ENCODE assay signal across 22 cellular contexts in the genomic region with DNA sequence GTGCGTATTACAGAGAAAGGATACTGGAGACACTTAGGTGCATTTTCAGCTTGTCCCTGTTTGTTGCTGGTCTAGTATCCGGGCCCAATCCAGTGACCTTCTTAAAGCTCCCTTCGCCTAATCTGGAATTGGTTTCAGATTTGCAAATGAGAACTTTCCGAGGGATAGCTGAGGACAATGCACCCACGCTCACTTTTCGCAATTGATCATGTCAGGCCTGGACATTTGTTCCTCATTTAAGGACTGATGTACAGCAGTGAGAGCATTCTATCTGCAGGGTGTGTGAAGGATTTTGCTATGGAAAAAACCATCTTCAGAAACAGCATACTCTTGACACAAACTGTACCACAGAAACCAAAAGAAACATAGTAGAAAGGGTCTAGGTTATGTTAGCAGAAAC.
DNase-seq lines count a peak whose midpoint lies in the region; FAIRE-seq and TF ChIP-seq lines count a peak whose summit lies in the region.
"Had no signal": no experiment of that assay in that cellular context is flagged by ENCODE, and none has a peak within 500 bp of the region (broad histone marks: within the 10 kb centered on the region; RNA-seq: fewer than 3 reads in every experiment).

No MANE protein-coding gene starts in this region.

- no peak for TF ChIP-seq EP300 in H1 (IDR thresholded peaks at IDR 0.05; ENCODE audit: borderline replicate concordance in 1 of 2, low read depth in 2 of 2, low read length in 2 of 2)

- H2AK5ac ChIP-seq in H1 (ENCODE audit: low read depth, low read length): no peak overlapping the region

- H3K4ac ChIP-seq in H1 (replicated peaks; ENCODE audit: insufficient read length, low read depth, low read length): no peak overlapping the region

- no peak overlapping the region for H2BK15ac ChIP-seq in H1 (ENCODE audit: low read length)

- peaks cover under 1% of the 10 kb centered on the region for H3K4me1 Mint-ChIP-seq in nephron progenitor cell
- no peaks in the 10 kb centered on the region for H3K4me1 Mint-ChIP-seq in activated T-helper 1 cell treated with anti-CD3 and anti-CD28 coated beads, Interleukin-12 subunit alpha, Interleukin-12 subunit beta, Interleukin-2, Interleukin-4 antibody, amounts not matched to agents 30 ng/mL and 10 ng/mL and 1 ng/mL, durations not matched to agents 14 hours and 24 hours and 36 hours (ENCODE audit: low read depth)
- H3K4me1 Mint-ChIP-seq: IgD-negative memory B cell had no signal

- no peaks in the 10 kb centered on the region for H3K9me3 ChIP-seq in H1 (ENCODE audit: insufficient read depth in 2 of 2, low read depth in 1 of 2, low read length in 1 of 2)
- no peaks in the 10 kb centered on the region for H3K9me3 ChIP-seq in vagina
- H3K9me3 ChIP-seq: SJCRH30 had no signal

- H4K20me1 ChIP-seq in H1 (replicated peaks in 1 of 2; ENCODE audit: control insufficient read depth in 1 of 2, insufficient read depth in 2 of 2, low read length in 2 of 2): no peaks in the 10 kb centered on the region

- no peak overlapping the region for H2AFZ ChIP-seq in H1 (ENCODE audit: low read length)

- H3K9me3 Mint-ChIP-seq in nephron progenitor cell: no peaks in the 10 kb centered on the region
- peaks cover 17% of the 10 kb centered on the region for H3K9me3 Mint-ChIP-seq in activated T-helper 1 cell treated with anti-CD3 and anti-CD28 coated beads, Interleukin-12 subunit alpha, Interleukin-12 subunit beta, Interleukin-2, Interleukin-4 antibody, amounts not matched to agents 30 ng/mL and 10 ng/mL and 1 ng/mL, durations not matched to agents 14 hours and 24 hours and 36 hours

- no peak overlapping the region for H3K23ac ChIP-seq in H1 (ENCODE audit: insufficient read length)

- H4K5ac ChIP-seq in H1 (ENCODE audit: insufficient read length, low read depth, low read length): no peak overlapping the region

- H3K56ac ChIP-seq in H1 (replicated peaks; ENCODE audit: insufficient read length, low read depth, low read length): no peak overlapping the region

- FAIRE-seq in H1 (lab: Jason Lieb, UNC): no peak
- FAIRE-seq: D721Med, RCC 7860 had no signal

- H3K36me3 ChIP-seq in H1 (ENCODE audit: control insufficient read depth in 2 of 4, insufficient read depth in 4 of 4, low read length in 3 of 4) (no peaks in the 10 kb centered on the region), vagina (no peaks in the 10 kb centered on the region)
- H3K36me3 ChIP-seq: SJCRH30 had no signal

- 92% methylated on average over 6 of the region's 6 CpGs; no CpG with 5 or more reads in 1 of the 2 experiments for WGBS in H1 (ENCODE audit: extremely low coverage in 1 of 2, insufficient coverage in 1 of 2, insufficient read length in 1 of 2, insufficient replicate concordance in 2 of 2, low coverage in 1 of 2, low lambda C conversion rate in 2 of 2, missing lambda C conversion rate in 1 of 2), 2 experiments

- no peak for TF ChIP-seq RAD21 in H1 (IDR thresholded peaks at IDR 0.05 in 1 of 2, conservative IDR thresholded peaks at IDR 0.05 in 1 of 2; ENCODE audit: low read depth in 2 of 2, low read length in 2 of 2)

- no peaks in the 10 kb centered on the region for H3K79me1 ChIP-seq in H1 (ENCODE audit: low read depth, low read length)

- H3K79me2 ChIP-seq in H1 (ENCODE audit: control insufficient read depth in 1 of 2, insufficient read depth in 2 of 2, low read length in 2 of 2): no peaks in the 10 kb centered on the region

- DNase-seq in NCI-H82 (lab: John Stamatoyannopoulos, UW) (peak; percentile 58), NCI-H82 treated with DMSO at 0.1 percent for 48 hours (lab: John Stamatoyannopoulos, UW; ENCODE audit: unreplicated experiment) (no peak), H1 (ENCODE audit: low read depth in 1 of 2, low spot score in 2 of 2) (no peak), nephron progenitor cell (no peak), vagina (ENCODE audit: extremely low spot score in 2 of 2) (no peak), NCI-H128 (lab: John Stamatoyannopoulos, UW; ENCODE audit: unreplicated experiment) (no peak)
- DNase-seq in activated T-helper 1 cell treated with anti-CD3 and anti-CD28 coated beads, Interleukin-12 subunit alpha, Interleukin-12 subunit beta, Interleukin-2, Interleukin-4 antibody, amounts not matched to agents 30 ng/mL and 10 ng/mL and 1 ng/mL, durations not matched to agents 14 hours and 24 hours and 36 hours (ENCODE audit: low spot score): no peak
- no peak for DNase-seq in stimulated activated CD4-positive, alpha-beta T cell treated with anti-CD3 and anti-CD28 coated beads, Interleukin-4, amount 100 ng/mL, for 4 hours
- DNase-seq: ACHN, DMS53, EL, H7, HFFc6, NCI-H1105, NCI-H1694, NCI-H2081, OCI-M1, SJCRH30 had no signal

- H3K14ac ChIP-seq in H1 (ENCODE audit: insufficient read length): no peak overlapping the region

- no peak overlapping the region for H4K8ac ChIP-seq in H1 (ENCODE audit: extremely low read depth, insufficient read depth, low read length)

- TF ChIP-seq POLR2A in H1 (IDR thresholded peaks at IDR 0.05; ENCODE audit: control extremely low read depth in 1 of 2, low read depth in 2 of 2, low read length in 2 of 2): no peak
- TF ChIP-seq POLR2A in vagina (IDR thresholded peaks at IDR 0.05): no peak

- H3K4me2 ChIP-seq in H1 (ENCODE audit: insufficient read depth in 1 of 2, low read depth in 2 of 2, low read length in 2 of 2): no peak overlapping the region

- H3K4me3 Mint-ChIP-seq in nephron progenitor cell: no peak overlapping the region
- H3K4me3 Mint-ChIP-seq in activated T-helper 1 cell treated with anti-CD3 and anti-CD28 coated beads, Interleukin-12 subunit alpha, Interleukin-12 subunit beta, Interleukin-2, Interleukin-4 antibody, amounts not matched to agents 30 ng/mL and 10 ng/mL and 1 ng/mL, durations not matched to agents 14 hours and 24 hours and 36 hours: no peak overlapping the region
- H3K4me3 Mint-ChIP-seq: HFFc6, IgD-negative memory B cell had no signal

- H2BK20ac ChIP-seq in H1 (ENCODE audit: low read length): no peak overlapping the region

- no peak overlapping the region for H3K9ac ChIP-seq in H1 (replicated peaks in 1 of 4; ENCODE audit: extremely low read depth in 1 of 4, low read depth in 3 of 4, low read length in 3 of 4)

- H3K27ac Mint-ChIP-seq in nephron progenitor cell: peak overlapping the region; percentile 68
- H3K27ac Mint-ChIP-seq in activated T-helper 1 cell treated with anti-CD3 and anti-CD28 coated beads, Interleukin-12 subunit alpha, Interleukin-12 subunit beta, Interleukin-2, Interleukin-4 antibody, amounts not matched to agents 30 ng/mL and 10 ng/mL and 1 ng/mL, durations not matched to agents 14 hours and 24 hours and 36 hours: no peak overlapping the region
- H3K27ac Mint-ChIP-seq: HFFc6, IgD-negative memory B cell had no signal

- TF ChIP-seq CTCF in H1 (IDR thresholded peaks at IDR 0.05; ENCODE audit: control extremely low read depth in 1 of 3, insufficient read depth in 1 of 3, low read depth in 1 of 3, low read length in 3 of 3): no peak
- TF ChIP-seq CTCF in nephron progenitor cell (IDR thresholded peaks at IDR 0.05): no peak
- no peak for TF ChIP-seq CTCF in vagina (IDR thresholded peaks at IDR 0.05)

- H3K4me1 ChIP-seq in H1 (replicated peaks in 1 of 4; ENCODE audit: control insufficient read depth in 3 of 4, insufficient read depth in 4 of 4, low read length in 3 of 4) (no peaks in the 10 kb centered on the region), vagina (no peaks in the 10 kb centered on the region)
- H3K4me1 ChIP-seq: SJCRH30 had no signal

- POLR2A ChIA-PET in H1 (lab: Charles Lee; ENCODE audit: partially characterized antibody): no interaction called here

- H4K91ac ChIP-seq in H1 (replicated peaks; ENCODE audit: insufficient read length, low read length): no peak overlapping the region

- H2BK5ac ChIP-seq in H1 (ENCODE audit: low read depth, low read length): 0 out of 2 replicates have a peak overlapping the region, but pooled peaks have one; percentile 3

- H3K4me3 ChIP-seq in H1 (ENCODE audit: extremely low read depth in 1 of 4, insufficient read depth in 2 of 4, low read depth in 3 of 4, low read length in 4 of 4): no peak overlapping the region
- no peak overlapping the region for H3K4me3 ChIP-seq in vagina
- H3K4me3 ChIP-seq: SJCRH30 had no signal

- H3K27me3 ChIP-seq in H1 (replicated peaks in 1 of 4; ENCODE audit: control insufficient read depth in 3 of 4, extremely low read depth in 1 of 4, insufficient read depth in 3 of 4, low read length in 3 of 4) (no peaks in the 10 kb centered on the region), vagina (no peaks in the 10 kb centered on the region)
- H3K27me3 ChIP-seq: SJCRH30 had no signal

- H3K27ac ChIP-seq in H1 (ENCODE audit: low read depth, low read length) (no peak overlapping the region), vagina (no peak overlapping the region)
- H3K27ac ChIP-seq: 22Rv1, SJCRH30 had no signal

- no peaks in the 10 kb centered on the region for H3K36me3 Mint-ChIP-seq in nephron progenitor cell (ENCODE audit: low read depth)
- H3K36me3 Mint-ChIP-seq in activated T-helper 1 cell treated with anti-CD3 and anti-CD28 coated beads, Interleukin-12 subunit alpha, Interleukin-12 subunit beta, Interleukin-2, Interleukin-4 antibody, amounts not matched to agents 30 ng/mL and 10 ng/mL and 1 ng/mL, durations not matched to agents 14 hours and 24 hours and 36 hours (ENCODE audit: low read depth): no peaks in the 10 kb centered on the region
- H3K36me3 Mint-ChIP-seq: IgD-negative memory B cell had no signal

- no peak overlapping the region for H2BK12ac ChIP-seq in H1 (ENCODE audit: low read depth, low read length)

- H3K27me3 Mint-ChIP-seq in nephron progenitor cell (ENCODE audit: low read depth, poor library complexity): no peaks in the 10 kb centered on the region
- H3K27me3 Mint-ChIP-seq in activated T-helper 1 cell treated with anti-CD3 and anti-CD28 coated beads, Interleukin-12 subunit alpha, Interleukin-12 subunit beta, Interleukin-2, Interleukin-4 antibody, amounts not matched to agents 30 ng/mL and 10 ng/mL and 1 ng/mL, durations not matched to agents 14 hours and 24 hours and 36 hours (ENCODE audit: insufficient read depth): no peaks in the 10 kb centered on the region
- H3K27me3 Mint-ChIP-seq: IgD-negative memory B cell had no signal

- CTCF ChIA-PET in H1 (lab: Charles Lee; ENCODE audit: partially characterized antibody): interaction anchor here (0.7 to 1.5 kb wide), 4 partner anchors 13 to 335 kb away, joined by 3 to 5 read pairs (median 5); no protein-coding TSS in a partner anchor

- H3K23me2 ChIP-seq in H1 (ENCODE audit: low read depth, low read length): no peaks in the 10 kb centered on the region; the same call in 1 of the 2 replicates

- H2BK120ac ChIP-seq in H1 (replicated peaks; ENCODE audit: low read depth, low read length): no peak overlapping the region

- intact Hi-C loops in vagina (cut with DNase I): no loop called here
- intact Hi-C loops in activated T-helper 1 cell treated with anti-CD3 and anti-CD28 coated beads, Interleukin-12 subunit alpha, Interleukin-12 subunit beta, Interleukin-2, Interleukin-4 antibody, amounts not matched to agents 30 ng/mL and 10 ng/mL and 1 ng/mL, durations not matched to agents 14 hours and 24 hours and 36 hours (cut with micrococcal nuclease): no loop called here

- H3K18ac ChIP-seq in H1 (ENCODE audit: extremely low read depth, low read length): no peak overlapping the region
